ENCODE assay signal across 20 cellular contexts in the genomic region with DNA sequence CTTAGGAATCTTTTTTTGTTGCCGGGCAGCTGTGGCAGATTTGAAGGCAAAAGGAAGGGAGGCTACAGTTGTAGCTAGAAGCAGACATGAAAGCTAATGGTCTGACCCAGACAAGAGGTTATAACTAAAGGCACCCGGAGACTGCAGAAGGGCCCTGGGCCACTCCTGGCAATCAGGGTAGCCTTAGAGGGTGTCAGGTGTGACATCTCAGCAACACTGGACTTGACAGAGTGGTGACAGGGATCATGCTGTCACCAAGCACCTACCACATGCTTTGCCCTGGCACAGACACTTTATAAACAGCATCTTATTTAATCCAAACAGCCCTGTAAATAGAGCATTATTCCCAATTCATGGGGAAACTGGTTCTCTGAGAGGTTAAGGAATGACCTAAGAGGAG.
"Had no signal": no experiment of that assay in that cellular context is flagged by ENCODE, and none has a peak within 500 bp of the region (broad histone marks: within the 10 kb centered on the region; RNA-seq: fewer than 3 reads in every experiment).

No MANE protein-coding gene starts in this region.

- H3K4me3 ChIP-seq: cardiac muscle cell, dorsolateral prefrontal cortex, gastrocnemius medialis, lung, neural progenitor cell, prostate gland, right lobe of liver, smooth muscle cell, testis, tibial artery had no signal

- H3K9me3 ChIP-seq: gastrocnemius medialis, prostate gland, right lobe of liver, testis, tibial artery had no signal

- H3K36me3 ChIP-seq: gastrocnemius medialis, neural progenitor cell, prostate gland, right lobe of liver had no signal

- ATAC-seq: left colon; naive thymus-derived CD4-positive, alpha-beta T cell; right lobe of liver; stimulated activated effector memory CD8-positive, alpha-beta T cell treated with anti-CD3 and anti-CD28 coated beads, Interleukin-12 subunit alpha, Interleukin-12 subunit beta, amount 100 ng/mL, for 72 hours; stimulated activated naive CD8-positive, alpha-beta T cell treated with anti-CD3 and anti-CD28 coated beads, Interleukin-15, Interleukin-2, amounts not matched to agents 100 U/mL and 50 U/mL, for 24 hours had no signal

- H3K27me3 ChIP-seq: cardiac muscle cell, dorsolateral prefrontal cortex, gastrocnemius medialis, neural progenitor cell, right lobe of liver, testis, tibial artery had no signal

- H3K27ac ChIP-seq: cardiac muscle cell, neural progenitor cell, prostate gland, right lobe of liver, testis, tibial artery had no signal

- H3K4me1 ChIP-seq: neural progenitor cell, prostate gland, right lobe of liver, testis, tibial artery had no signal

- DNase-seq: dorsolateral prefrontal cortex; effector CD4-positive, alpha-beta T cell; foreskin fibroblast; gastrocnemius medialis; hippocampal formation; left colon; naive thymus-derived CD4-positive, alpha-beta T cell; right lobe of liver; stimulated activated CD4-positive, alpha-beta T cell treated with anti-CD3 and anti-CD28 coated beads, Interleukin-2, amount 100 ng/mL, for 24 hours; stimulated activated CD4-positive, alpha-beta T cell treated with anti-CD3 and anti-CD28 coated beads, Interleukin-4, amount 100 ng/mL, for 24 hours; stimulated activated naive CD8-positive, alpha-beta T cell treated with anti-CD3 and anti-CD28 coated beads, Interleukin-15, Interleukin-2, amounts not matched to agents 100 U/mL and 50 U/mL, for 24 hours; substantia nigra; testis; tibial artery had no signal
